ENCODE assay signal across 18 cellular contexts in the genomic region with DNA sequence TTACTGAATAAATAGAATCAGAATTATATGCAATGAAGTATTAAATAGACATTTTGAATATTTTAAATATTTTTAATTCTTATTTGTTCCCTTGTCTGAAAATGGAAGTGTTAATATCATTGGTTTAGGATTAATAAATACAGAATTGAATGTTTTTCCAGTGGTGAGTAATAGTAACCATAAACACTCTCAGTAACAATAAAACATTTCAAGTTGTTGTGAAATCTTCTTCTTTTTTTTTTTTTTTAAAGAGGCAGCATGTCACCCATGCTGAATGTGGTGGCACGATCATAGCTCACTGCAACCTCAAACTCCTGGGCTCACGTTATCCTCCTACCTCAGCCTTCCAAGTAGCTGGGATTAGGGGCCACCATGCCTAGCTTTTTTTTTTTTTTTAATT.
"Had no signal": no experiment of that assay in that cellular context is flagged by ENCODE, and none has a peak within 500 bp of the region (broad histone marks: within the 10 kb centered on the region; RNA-seq: fewer than 3 reads in every experiment).

No MANE protein-coding gene starts in this region.

- DNase-seq: activated CD4-positive, CD25-positive, alpha-beta regulatory T cell treated with anti-CD3 and anti-CD28 coated beads, Interleukin-2, amount 50 U/mL, for 72 hours; activated naive CD4-positive, alpha-beta T cell treated with anti-CD3 and anti-CD28 coated beads for 36 hours; activated naive CD8-positive, alpha-beta T cell treated with anti-CD3 and anti-CD28 coated beads, Interleukin-2, amount 50 U/mL, for 24 hours; activated T-cell treated with anti-CD3 and anti-CD28 coated beads for 4 hours; dorsolateral prefrontal cortex; endodermal cell; hippocampal formation; kidney; left lung; naive thymus-derived CD8-positive, alpha-beta T cell; sigmoid colon; stimulated activated CD4-positive, alpha-beta T cell treated with anti-CD3 and anti-CD28 coated beads, Interleukin-1b, Interleukin-23, amount 100 ng/mL, for 48 hours; stimulated activated naive CD8-positive, alpha-beta T cell treated with anti-CD3 and anti-CD28 coated beads, Interleukin-15, amount 100 ng/mL, for 72 hours; T-helper 1 cell; T1000; upper lobe of right lung had no signal

- ATAC-seq: activated naive CD8-positive, alpha-beta T cell treated with anti-CD3 and anti-CD28 coated beads, Interleukin-2, amount 50 U/mL, for 24 hours; left lung; naive thymus-derived CD8-positive, alpha-beta T cell; stimulated activated naive CD8-positive, alpha-beta T cell treated with anti-CD3 and anti-CD28 coated beads, Interleukin-15, amount 100 ng/mL, for 72 hours; upper lobe of right lung had no signal

- H3K9me3 ChIP-seq: left lung, neutrophil, sigmoid colon, upper lobe of right lung had no signal

- FAIRE-seq: kidney had no signal

- H3K4me1 ChIP-seq: left lung, sigmoid colon, upper lobe of right lung had no signal

- H3K4me3 ChIP-seq: cardiac muscle cell, dorsolateral prefrontal cortex, left lung, sigmoid colon, upper lobe of right lung had no signal

- H3K36me3 ChIP-seq: cardiac muscle cell, left lung, neutrophil, sigmoid colon, upper lobe of right lung had no signal

- H3K27ac ChIP-seq: cardiac muscle cell, dorsolateral prefrontal cortex, left lung, neutrophil, sigmoid colon, upper lobe of right lung had no signal

- H3K27me3 ChIP-seq: cardiac muscle cell, dorsolateral prefrontal cortex, left lung, neutrophil, sigmoid colon, upper lobe of right lung had no signal
